21 cellular contexts compared by ENCODE assay signal in genomic region chr4:60683953-60684352, GRCh38.
DNase-seq lines count a peak whose midpoint lies in the region; ATAC-seq and TF ChIP-seq lines count a peak whose summit lies in the region.
"Had no signal": no experiment of that assay in that cellular context is flagged by ENCODE, and none has a peak within 500 bp of the region (broad histone marks: within the 10 kb centered on the region; RNA-seq: fewer than 3 reads in every experiment).

No MANE protein-coding gene starts in this region.

- POLR2A ChIA-PET in PC-3 (lab: Charles Lee; ENCODE audit: unreplicated experiment) = interaction anchor here (0.6 kb wide), 2 partner anchors 182 to 718 kb away, joined by 3 read pairs; no protein-coding TSS in a partner anchor

- H3K9me2 ChIP-seq in PC-3 (replicated peaks; ENCODE audit: low read length) = no peaks in the 10 kb centered on the region

- peak; percentile 2 for DNase-seq in Daoy (ENCODE audit: low read depth)
- DNase-seq in PC-3 = peak; percentile 66
- DNase-seq in coronary artery (ENCODE audit: low spot score) = no peak
- no peak for DNase-seq in osteocyte (ENCODE audit: extremely low spot score, unreplicated experiment)
- no peak for DNase-seq in H7
- no peak for DNase-seq in stimulated activated effector memory CD8-positive, alpha-beta T cell treated with anti-CD3 and anti-CD28 coated beads, Interleukin-12 subunit alpha, Interleukin-12 subunit beta, amount 100 ng/mL, for 72 hours (ENCODE audit: low spot score in 2 of 2)
- no peak for DNase-seq in NOMO-1 treated with DMSO at 0.1 percent for 48 hours (lab: John Stamatoyannopoulos, UW; ENCODE audit: unreplicated experiment)
- DNase-seq: activated gamma-delta T cell treated with Interleukin-2 at 50 U/mL for 16 hours; central memory CD4-positive, alpha-beta T cell; DMS53; heart right ventricle; Karpas-422; NCI-H1436; NCI-H446 treated with DMSO at 0.1 percent for 48 hours; pancreas; PC-9; uterus had no signal

- H3K4me1 Mint-ChIP-seq in osteocyte (ENCODE audit: unreplicated experiment) = peaks cover 24% of the 10 kb centered on the region
- H3K4me1 Mint-ChIP-seq in stimulated activated effector memory CD8-positive, alpha-beta T cell treated with anti-CD3 and anti-CD28 coated beads, Interleukin-12 subunit alpha, Interleukin-12 subunit beta, amount 100 ng/mL, for 72 hours = no peaks in the 10 kb centered on the region
- H3K4me1 Mint-ChIP-seq: CD14-positive monocyte, WTC11 had no signal

- no peaks in the 10 kb centered on the region for H3K79me2 ChIP-seq in PC-3 (ENCODE audit: low read length)

- H3K4me3 ChIP-seq in PC-3 (ENCODE audit: low read length) (peak overlapping the region; percentile 28; the same call in 1 of the 2 replicates), coronary artery (peak overlapping the region; percentile 32), H7 (ENCODE audit: insufficient read depth, low read depth, low read length) (no peak overlapping the region)
- H3K4me3 ChIP-seq: heart right ventricle, pancreas, PC-9, uterus had no signal

- no peaks in the 10 kb centered on the region for H3F3A ChIP-seq in PC-3 (ENCODE audit: low read length, unreplicated experiment)

- H3K27ac ChIP-seq in PC-3 (ENCODE audit: low read length) (peak overlapping the region; percentile 89), coronary artery (peak overlapping the region; percentile 35 to 79)
- H3K27ac ChIP-seq: heart right ventricle, pancreas, PC-9, uterus had no signal

- H3K27me3 ChIP-seq in PC-3 (ENCODE audit: low read length) (no peaks in the 10 kb centered on the region), H7 (ENCODE audit: control insufficient read depth, insufficient read depth, low read length) (no peaks in the 10 kb centered on the region)
- H3K27me3 ChIP-seq: heart right ventricle, pancreas, uterus had no signal

- no peaks in the 10 kb centered on the region for H3K9me3 ChIP-seq in PC-3 (ENCODE audit: low read length)
- H3K9me3 ChIP-seq: pancreas, uterus had no signal

- H3K4me2 ChIP-seq in PC-3 (ENCODE audit: low read length) = peak overlapping the region; percentile 52
- H3K4me2 ChIP-seq: PC-9 had no signal

- H2AFZ ChIP-seq in PC-3 (ENCODE audit: low read length) = no peak overlapping the region
- H2AFZ ChIP-seq: PC-9 had no signal

- intact Hi-C loops in PC-3 (cut with micrococcal nuclease) = no loop called here

- H3K4me1 ChIP-seq in PC-3 (ENCODE audit: insufficient read depth, low read length) = peaks cover 24% of the 10 kb centered on the region
- H3K4me1 ChIP-seq: heart right ventricle, pancreas, uterus had no signal

- ATAC-seq in PC-3 (peak; percentile 58), HG02884 (IDR thresholded peaks at IDR 0.05; ENCODE audit: unreplicated experiment) (no peak)
- ATAC-seq in stimulated activated effector memory CD8-positive, alpha-beta T cell treated with anti-CD3 and anti-CD28 coated beads, Interleukin-12 subunit alpha, Interleukin-12 subunit beta, amount 100 ng/mL, for 72 hours = no peak
- ATAC-seq: heart right ventricle, pancreas, WTC11 had no signal

- H3K9ac ChIP-seq in PC-3 (ENCODE audit: low read length) = peak overlapping the region; percentile 58

- H3K4me3 Mint-ChIP-seq in osteocyte (ENCODE audit: unreplicated experiment) = no peak overlapping the region
- H3K4me3 Mint-ChIP-seq in stimulated activated effector memory CD8-positive, alpha-beta T cell treated with anti-CD3 and anti-CD28 coated beads, Interleukin-12 subunit alpha, Interleukin-12 subunit beta, amount 100 ng/mL, for 72 hours = no peak overlapping the region
- H3K4me3 Mint-ChIP-seq: CD14-positive monocyte; stimulated activated naive CD8-positive, alpha-beta T cell treated with anti-CD3 and anti-CD28 coated beads, Interleukin-15, Interleukin-2, amounts not matched to agents 100 ng/mL and 50 ng/mL, for 24 hours; WTC11 had no signal

- TF ChIP-seq CTCF in PC-3 (conservative IDR thresholded peaks at IDR 0.05; ENCODE audit: low read depth, low read length) (no peak), coronary artery (IDR thresholded peaks at IDR 0.05) (no peak), osteocyte (IDR thresholded peaks at IDR 0.05) (no peak)

- H3K36me3 ChIP-seq in PC-3 (ENCODE audit: low read depth, low read length) = no peaks in the 10 kb centered on the region
- no peaks in the 10 kb centered on the region for H3K36me3 ChIP-seq in H7 (replicated peaks; ENCODE audit: control insufficient read depth, insufficient read depth, low read length)
- H3K36me3 ChIP-seq: heart right ventricle, pancreas, uterus had no signal

- H3K9me3 Mint-ChIP-seq in osteocyte (ENCODE audit: unreplicated experiment) = peaks cover 7% of the 10 kb centered on the region
- H3K9me3 Mint-ChIP-seq in stimulated activated effector memory CD8-positive, alpha-beta T cell treated with anti-CD3 and anti-CD28 coated beads, Interleukin-12 subunit alpha, Interleukin-12 subunit beta, amount 100 ng/mL, for 72 hours = peaks cover 12% of the 10 kb centered on the region
- H3K9me3 Mint-ChIP-seq: WTC11 had no signal

- H3K27ac Mint-ChIP-seq in osteocyte (ENCODE audit: unreplicated experiment) = peak overlapping the region; percentile 99
- no peak overlapping the region for H3K27ac Mint-ChIP-seq in stimulated activated effector memory CD8-positive, alpha-beta T cell treated with anti-CD3 and anti-CD28 coated beads, Interleukin-12 subunit alpha, Interleukin-12 subunit beta, amount 100 ng/mL, for 72 hours
- H3K27ac Mint-ChIP-seq: CD14-positive monocyte; stimulated activated naive CD8-positive, alpha-beta T cell treated with anti-CD3 and anti-CD28 coated beads, Interleukin-15, Interleukin-2, amounts not matched to agents 100 ng/mL and 50 ng/mL, for 24 hours; WTC11 had no signal

- no peaks in the 10 kb centered on the region for H4K20me1 ChIP-seq in PC-3 (ENCODE audit: low read length)

- H3K36me3 Mint-ChIP-seq in osteocyte (ENCODE audit: unreplicated experiment) = no peaks in the 10 kb centered on the region
- no peaks in the 10 kb centered on the region for H3K36me3 Mint-ChIP-seq in stimulated activated effector memory CD8-positive, alpha-beta T cell treated with anti-CD3 and anti-CD28 coated beads, Interleukin-12 subunit alpha, Interleukin-12 subunit beta, amount 100 ng/mL, for 72 hours
- H3K36me3 Mint-ChIP-seq: CD14-positive monocyte, WTC11 had no signal

- CTCF ChIA-PET in PC-3 (lab: Charles Lee) = no interaction called here

- BruUV-seq in PC-3 (replicated peaks; lab: Mats Ljungman, UMichigan) = no TSS peak

- no peaks in the 10 kb centered on the region for H3K27me3 Mint-ChIP-seq in osteocyte (ENCODE audit: unreplicated experiment)
- H3K27me3 Mint-ChIP-seq: stimulated activated naive CD8-positive, alpha-beta T cell treated with anti-CD3 and anti-CD28 coated beads, Interleukin-15, Interleukin-2, amounts not matched to agents 100 ng/mL and 50 ng/mL, for 24 hours had no signal

Comparison
In these comparisons a context has a peak if more than half of its experiments do, and no peak if none do; other contexts are left out.
1. DNase-seq: peak in Daoy (single experiment) and PC-3 (single experiment); none in coronary artery (single experiment), osteocyte (single experiment), H7 (single experiment), stimulated activated effector memory CD8-positive, alpha-beta T cell treated with anti-CD3 and anti-CD28 coated beads, Interleukin-12 subunit alpha, Interleukin-12 subunit beta, amount 100 ng/mL, for 72 hours (0 of 2) and NOMO-1 treated with DMSO at 0.1 percent for 48 hours (single experiment).